ENCODE assay signal across 9 cellular contexts in the genomic region with DNA sequence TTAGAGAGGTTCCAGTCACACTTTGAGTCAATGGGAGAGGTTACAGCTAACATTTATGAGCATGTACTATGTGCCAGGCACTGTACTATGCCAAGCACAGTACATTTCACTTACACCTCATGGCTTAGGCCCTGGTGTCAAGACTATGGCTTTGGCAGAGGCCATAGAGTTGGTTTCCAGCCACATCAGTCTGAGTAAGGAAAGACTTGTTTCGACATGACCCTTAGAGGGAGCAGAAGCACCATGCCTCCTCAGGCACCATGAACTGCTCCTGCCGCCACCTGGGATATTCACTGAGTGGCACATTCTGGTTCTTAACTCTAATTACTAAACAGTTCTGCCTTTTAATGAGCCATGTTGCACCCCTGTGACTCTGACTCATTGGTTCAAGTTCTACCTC.
DNase-seq lines count a peak whose midpoint lies in the region; ATAC-seq and TF ChIP-seq lines count a peak whose summit lies in the region.
"Had no signal": no experiment of that assay in that cellular context is flagged by ENCODE, and none has a peak within 500 bp of the region (broad histone marks: within the 10 kb centered on the region; RNA-seq: fewer than 3 reads in every experiment).

No MANE protein-coding gene starts in this region.

- H3K27me3 Mint-ChIP-seq in activated naive CD8-positive, alpha-beta T cell treated with anti-CD3 and anti-CD28 coated beads, Interleukin-2, amount 50 U/mL, for 24 hours, result no peaks in the 10 kb centered on the region

- H3K4me3 Mint-ChIP-seq in activated naive CD8-positive, alpha-beta T cell treated with anti-CD3 and anti-CD28 coated beads, Interleukin-2, amount 50 U/mL, for 24 hours, result no peak overlapping the region

- H3K27ac Mint-ChIP-seq in activated naive CD8-positive, alpha-beta T cell treated with anti-CD3 and anti-CD28 coated beads, Interleukin-2, amount 50 U/mL, for 24 hours, result peak overlapping the region; percentile 53

- peak; percentile 81 for DNase-seq in AG10803 (ENCODE audit: low read depth)
- DNase-seq in activated naive CD8-positive, alpha-beta T cell treated with anti-CD3 and anti-CD28 coated beads, Interleukin-2, amount 50 U/mL, for 24 hours, result no peak
- DNase-seq in iris pigment epithelial cell (ENCODE audit: low read depth), result peak; percentile 58
- no peak for DNase-seq in NCI-H1105 (lab: John Stamatoyannopoulos, UW)
- DNase-seq: NCI-H510A treated with DMSO at 0.1 percent for 48 hours had no signal

- peak; percentile 31 for TF ChIP-seq CTCF in AG10803 (conservative IDR thresholded peaks at IDR 0.05; ENCODE audit: low read length)

- ATAC-seq in activated naive CD8-positive, alpha-beta T cell treated with anti-CD3 and anti-CD28 coated beads, Interleukin-2, amount 50 U/mL, for 24 hours, result peak; percentile 64
- no peak for ATAC-seq in HG03025 (IDR thresholded peaks at IDR 0.05; ENCODE audit: low FRiP score, unreplicated experiment)
- no peak for ATAC-seq in GM21526 (IDR thresholded peaks at IDR 0.05; ENCODE audit: low FRiP score, unreplicated experiment)
- no peak for ATAC-seq in GM21381 (IDR thresholded peaks at IDR 0.05; ENCODE audit: unreplicated experiment)

- no peaks in the 10 kb centered on the region for H3K9me3 Mint-ChIP-seq in activated naive CD8-positive, alpha-beta T cell treated with anti-CD3 and anti-CD28 coated beads, Interleukin-2, amount 50 U/mL, for 24 hours

- no peak overlapping the region for H3K4me3 ChIP-seq in AG10803 (ENCODE audit: low read length)

- TF ChIP-seq EP300 in Ishikawa (IDR thresholded peaks at IDR 0.05; ENCODE audit: borderline replicate concordance), result no peak

- peak; percentile 11; the same call in 1 of the 2 replicates for TF ChIP-seq RAD21 in Ishikawa (IDR thresholded peaks at IDR 0.05; ENCODE audit: low read depth)

- H3K36me3 Mint-ChIP-seq in activated naive CD8-positive, alpha-beta T cell treated with anti-CD3 and anti-CD28 coated beads, Interleukin-2, amount 50 U/mL, for 24 hours (ENCODE audit: low read depth), result peaks cover 53% of the 10 kb centered on the region

- H3K4me1 Mint-ChIP-seq in activated naive CD8-positive, alpha-beta T cell treated with anti-CD3 and anti-CD28 coated beads, Interleukin-2, amount 50 U/mL, for 24 hours, result peaks cover 78% of the 10 kb centered on the region

TF ChIP-seq in Ishikawa, 13 proteins besides CTCF, POLR2A, EP300 and RAD21:
- no peak for TF ChIP-seq CEBPB (IDR thresholded peaks at IDR 0.05)
- no peak for TF ChIP-seq CREB1 (IDR thresholded peaks at IDR 0.05; ENCODE audit: low read depth)
- no peak for TF ChIP-seq TEAD4 (IDR thresholded peaks at IDR 0.05)
- TF ChIP-seq EGR1 (IDR thresholded peaks at IDR 0.05), result no peak
- TF ChIP-seq, protein P1, sequence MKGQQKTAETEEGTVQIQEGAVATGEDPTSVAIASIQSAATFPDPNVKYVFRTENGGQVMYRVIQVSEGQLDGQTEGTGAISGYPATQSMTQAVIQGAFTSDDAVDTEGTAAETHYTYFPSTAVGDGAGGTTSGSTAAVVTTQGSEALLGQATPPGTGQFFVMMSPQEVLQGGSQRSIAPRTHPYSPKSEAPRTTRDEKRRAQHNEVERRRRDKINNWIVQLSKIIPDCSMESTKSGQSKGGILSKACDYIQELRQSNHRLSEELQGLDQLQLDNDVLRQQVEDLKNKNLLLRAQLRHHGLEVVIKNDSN (IDR thresholded peaks at IDR 0.05), result no peak
- TF ChIP-seq TCF12 (IDR thresholded peaks at IDR 0.05; ENCODE audit: low read depth), result no peak
- TF ChIP-seq ZBTB7A (IDR thresholded peaks at IDR 0.05; ENCODE audit: low read depth), result no peak
- no peak for TF ChIP-seq TAF1 (IDR thresholded peaks at IDR 0.05; ENCODE audit: low read depth)
- TF ChIP-seq YY1 (IDR thresholded peaks at IDR 0.05; ENCODE audit: low read depth), result no peak
- TF ChIP-seq FOXM1 (IDR thresholded peaks at IDR 0.05; ENCODE audit: borderline replicate concordance, low read depth), result no peak
- no peak for TF ChIP-seq NFIC (IDR thresholded peaks at IDR 0.05)
- TF ChIP-seq, protein P2, sequence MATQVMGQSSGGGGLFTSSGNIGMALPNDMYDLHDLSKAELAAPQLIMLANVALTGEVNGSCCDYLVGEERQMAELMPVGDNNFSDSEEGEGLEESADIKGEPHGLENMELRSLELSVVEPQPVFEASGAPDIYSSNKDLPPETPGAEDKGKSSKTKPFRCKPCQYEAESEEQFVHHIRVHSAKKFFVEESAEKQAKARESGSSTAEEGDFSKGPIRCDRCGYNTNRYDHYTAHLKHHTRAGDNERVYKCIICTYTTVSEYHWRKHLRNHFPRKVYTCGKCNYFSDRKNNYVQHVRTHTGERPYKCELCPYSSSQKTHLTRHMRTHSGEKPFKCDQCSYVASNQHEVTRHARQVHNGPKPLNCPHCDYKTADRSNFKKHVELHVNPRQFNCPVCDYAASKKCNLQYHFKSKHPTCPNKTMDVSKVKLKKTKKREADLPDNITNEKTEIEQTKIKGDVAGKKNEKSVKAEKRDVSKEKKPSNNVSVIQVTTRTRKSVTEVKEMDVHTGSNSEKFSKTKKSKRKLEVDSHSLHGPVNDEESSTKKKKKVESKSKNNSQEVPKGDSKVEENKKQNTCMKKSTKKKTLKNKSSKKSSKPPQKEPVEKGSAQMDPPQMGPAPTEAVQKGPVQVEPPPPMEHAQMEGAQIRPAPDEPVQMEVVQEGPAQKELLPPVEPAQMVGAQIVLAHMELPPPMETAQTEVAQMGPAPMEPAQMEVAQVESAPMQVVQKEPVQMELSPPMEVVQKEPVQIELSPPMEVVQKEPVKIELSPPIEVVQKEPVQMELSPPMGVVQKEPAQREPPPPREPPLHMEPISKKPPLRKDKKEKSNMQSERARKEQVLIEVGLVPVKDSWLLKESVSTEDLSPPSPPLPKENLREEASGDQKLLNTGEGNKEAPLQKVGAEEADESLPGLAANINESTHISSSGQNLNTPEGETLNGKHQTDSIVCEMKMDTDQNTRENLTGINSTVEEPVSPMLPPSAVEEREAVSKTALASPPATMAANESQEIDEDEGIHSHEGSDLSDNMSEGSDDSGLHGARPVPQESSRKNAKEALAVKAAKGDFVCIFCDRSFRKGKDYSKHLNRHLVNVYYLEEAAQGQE (IDR thresholded peaks at IDR 0.05; ENCODE audit: low read depth), result no peak
- TF ChIP-seq MAX (IDR thresholded peaks at IDR 0.05), result no peak

Comparison
In these comparisons a context has a peak if more than half of its experiments do, and no peak if none do; other contexts are left out.
1. DNase-seq: peak in AG10803 (single experiment) and iris pigment epithelial cell (single experiment); none in activated naive CD8-positive, alpha-beta T cell treated with anti-CD3 and anti-CD28 coated beads, Interleukin-2, amount 50 U/mL, for 24 hours (single experiment) and NCI-H1105 (single experiment).